9 cellular contexts compared by ENCODE assay signal in the genomic region with DNA sequence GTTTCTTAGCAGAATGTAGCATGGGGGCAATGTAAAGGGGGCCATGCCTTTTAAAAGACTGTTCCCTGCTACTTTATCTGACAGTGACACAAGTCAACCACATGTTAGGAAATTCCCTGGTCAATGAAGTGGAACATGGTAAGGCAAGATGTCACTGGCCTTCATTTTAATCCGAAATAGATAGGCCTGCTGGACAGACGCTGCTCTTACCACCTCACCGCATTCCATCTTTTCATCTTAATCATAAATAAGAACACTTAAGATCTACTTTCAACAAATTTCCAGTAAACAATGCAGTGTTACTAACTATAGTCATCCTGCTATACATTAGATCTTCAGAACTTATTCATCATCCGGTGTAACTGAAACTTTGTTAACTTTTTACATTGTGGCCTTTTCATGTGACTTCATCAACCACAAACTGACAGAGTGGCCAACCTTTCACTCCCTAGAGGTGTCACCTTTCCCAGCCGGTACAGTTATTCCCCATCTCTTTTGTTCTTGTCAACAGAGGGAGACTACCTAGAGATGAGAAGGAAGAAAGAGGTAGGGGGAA. TPM values are rescaled to one million over a fixed set of nuclear protein-coding genes. Genes with fewer than 3 reads are reported as not detected.
DNase-seq lines count a peak whose midpoint lies in the region; ATAC-seq, FAIRE-seq and TF ChIP-seq lines count a peak whose summit lies in the region.
"Had no signal": no experiment of that assay in that cellular context is flagged by ENCODE, and none has a peak within 500 bp of the region (broad histone marks: within the 10 kb centered on the region; RNA-seq: fewer than 3 reads in every experiment).

No MANE protein-coding gene starts in this region.

- H2AFZ ChIP-seq in K562 (ENCODE audit: low read depth, low read length), result no peak overlapping the region

- no peak for TF ChIP-seq EP300 in K562 (IDR thresholded peaks at IDR 0.05; ENCODE audit: low read length)

- TF ChIP-seq POLR2A in K562 (conservative IDR thresholded peaks at IDR 0.05), result no peak

- no peak overlapping the region for H3K27ac ChIP-seq in K562 (ENCODE audit: extremely low read depth, low read depth, low read length)
- H3K27ac ChIP-seq: cardiac muscle cell had no signal

- no peaks in the 10 kb centered on the region for H3K9me3 ChIP-seq in K562 (replicated peaks; ENCODE audit: control insufficient read depth, insufficient read depth, low read depth, low read length)

- no peak overlapping the region for H3K9ac ChIP-seq in K562 (ENCODE audit: insufficient read depth in 1 of 2, low read depth in 2 of 2, low read length in 2 of 2)

- H3K4me3 ChIP-seq in K562, result no peak overlapping the region
- H3K4me3 ChIP-seq: cardiac muscle cell had no signal

- POLR2A ChIA-PET in K562 (lab: Yijun Ruan, JAX) (interaction anchor here (1.0 kb wide), 1 partner anchor 11 kb away, joined by 3 read pairs; no protein-coding TSS in a partner anchor), HEK293T (lab: Yijun Ruan, JAX) (no interaction called here)

- H4K20me1 ChIP-seq in K562 (replicated peaks; ENCODE audit: control insufficient read depth, insufficient read depth, low read length), result no peaks in the 10 kb centered on the region

- H3K4me2 ChIP-seq in K562 (ENCODE audit: insufficient read depth, low read length), result no peak overlapping the region

- DNase-seq in GM10266 (ENCODE audit: extremely low spot score) (peak; percentile 30), K562 (ENCODE audit: extremely low read depth in 1 of 4, low spot score in 3 of 4) (no peak), NCI-H146 (lab: John Stamatoyannopoulos, UW) (no peak), HEK293T (ENCODE audit: extremely low spot score) (no peak), C1 segment of cervical spinal cord (lab: John Stamatoyannopoulos, UW) (no peak), GM19240 (ENCODE audit: insufficient read length, low spot score) (no peak)

- BruUV-seq in K562 (replicated peaks; lab: Mats Ljungman, UMichigan), result no TSS peak

- CTCF ChIA-PET in K562 (lab: Yijun Ruan, JAX; ENCODE audit: low intra/inter-chr PET ratio), result no interaction called here
- CTCF ChIA-PET in HEK293T (lab: Yijun Ruan, JAX), result interaction anchor here (2.1 kb wide), 1 partner anchor 10 kb away, joined by 12 read pairs; no protein-coding TSS in a partner anchor

- peaks cover 0 to 3% of the 10 kb centered on the region in 2 experiments; a peak in 1 of 5 replicates for H3K27me3 ChIP-seq in K562 (ENCODE audit: control insufficient read depth in 2 of 2, insufficient read depth in 2 of 2, low read length in 2 of 2)
- H3K27me3 ChIP-seq: cardiac muscle cell had no signal

- TF ChIP-seq CTCF in GM10266 (IDR thresholded peaks at IDR 0.05; ENCODE audit: control insufficient read depth, insufficient read depth, low read depth, missing control alignments) (no peak), K562 (IDR thresholded peaks at IDR 0.05 in 2 of 3, conservative IDR thresholded peaks at IDR 0.05 in 1 of 3; ENCODE audit: insufficient read depth in 2 of 3, low read depth in 1 of 3, low read length in 3 of 3) (no peak)

- intact Hi-C loops in K562 (cut with micrococcal nuclease), result no loop called here

- no peak for TF ChIP-seq RAD21 in K562 (CRISPR knock-in tag; conservative IDR thresholded peaks at IDR 0.05 in 1 of 2, IDR thresholded peaks at IDR 0.05 in 1 of 2)

- no peaks in the 10 kb centered on the region for H3K79me2 ChIP-seq in K562 (ENCODE audit: control insufficient read depth, insufficient read depth, low read length)

- H3K4me1 ChIP-seq in K562 (replicated peaks in 1 of 2; ENCODE audit: control insufficient read depth in 2 of 2, insufficient read depth in 2 of 2, low read length in 2 of 2), result no peaks in the 10 kb centered on the region

- ATAC-seq in GM21367 (IDR thresholded peaks at IDR 0.05; ENCODE audit: unreplicated experiment), result peak; percentile 95
- peak; percentile 94 for ATAC-seq in HG03439 (IDR thresholded peaks at IDR 0.05; ENCODE audit: unreplicated experiment)
- no peak for ATAC-seq in K562

- H3K36me3 ChIP-seq in K562 (ENCODE audit: control insufficient read depth, insufficient read depth, low read length), result no peaks in the 10 kb centered on the region
- H3K36me3 ChIP-seq: cardiac muscle cell had no signal

- in situ Hi-C loops in K562 (cut with MboI), result loop anchor here (25.0 kb wide), 1 partner anchor 386 kb away; no protein-coding TSS in a partner anchor

- 11% methylated on average over 5 of the region's 5 CpGs for WGBS in K562 (ENCODE audit: insufficient coverage, low coverage, missing lambda C conversion rate)

- FAIRE-seq in K562 (lab: Jason Lieb, UNC), result peak; percentile 71

- no peaks in the 10 kb centered on the region for H3K9me1 ChIP-seq in K562 (ENCODE audit: control insufficient read depth, insufficient read depth, low read length)

TF ChIP-seq in K562, 482 proteins besides CTCF, POLR2A, EP300 and RAD21 (continues in another document):
- TF ChIP-seq GTF2E2 (tag; IDR thresholded peaks at IDR 0.05) (peak; percentile 83), GABPA (tag; conservative IDR thresholded peaks at IDR 0.05; ENCODE audit: low read depth) (no peak), ZNF696 (CRISPR knock-in tag; conservative IDR thresholded peaks at IDR 0.05) (no peak), ZNF586 (CRISPR knock-in tag; conservative IDR thresholded peaks at IDR 0.05) (no peak), MEF2D (tag; conservative IDR thresholded peaks at IDR 0.05; ENCODE audit: low read depth) (no peak)

TF ChIP-seq in HEK293T, 16 proteins besides CTCF, POLR2A, EP300 and RAD21:
- TF ChIP-seq ELF4 (IDR thresholded peaks at IDR 0.05) (no peak), NFRKB (IDR thresholded peaks at IDR 0.05) (no peak), FOXM1 (IDR thresholded peaks at IDR 0.05; ENCODE audit: borderline replicate concordance) (no peak), CTBP1 (IDR thresholded peaks at IDR 0.05; ENCODE audit: borderline replicate concordance) (no peak), ARNT (IDR thresholded peaks at IDR 0.05) (no peak), FOXA1 (IDR thresholded peaks at IDR 0.05) (no peak), HDGF (IDR thresholded peaks at IDR 0.05; ENCODE audit: borderline replicate concordance) (no peak), L3MBTL2 (conservative IDR thresholded peaks at IDR 0.05) (no peak), BHLHE40 (IDR thresholded peaks at IDR 0.05; ENCODE audit: borderline replicate concordance) (no peak), ZNF384 (IDR thresholded peaks at IDR 0.05) (no peak)

RNA-seq across cellular contexts. Expression of a gene that starts 15.6 kb away (rescaled TPM):
- not detected in 2 replicates for total RNA-seq in K562 (2011; cell fraction: chromatin; rRNA removed; ENCODE audit: low replicate concordance)
- not detected in 2 replicates for total RNA-seq in K562 (2011; cell fraction: nucleolus; rRNA removed)
- total RNA-seq in K562 (2011; cell fraction: nucleoplasm; rRNA removed), result not detected in 2 replicates
- total RNA-seq in K562 (2014; rRNA removed), result not detected in 2 replicates
- total RNA-seq in K562 (2014; rRNA removed; fragmentation: Illumina TruSeq; extraction: Trizol), result not detected in 2 replicates
- 0.07 and 0.08 TPM in 2 replicates for total RNA-seq in K562 (2015; rRNA removed; fragmentation: Illumina TruSeq; extraction: Trizol)
- not detected in 2 replicates for total RNA-seq in K562 (2021)
- 0.03 TPM in 1 of 2 replicates, not detected in the other for polyA plus RNA-seq in K562 (2011; rRNA removed)
- polyA plus RNA-seq in K562 (2011; cell fraction: cytosol; rRNA removed), result not detected in 2 replicates
- not detected in 2 replicates for polyA plus RNA-seq in K562 (2011; cell fraction: nucleus; rRNA removed)
- polyA plus RNA-seq in K562 (2012), result 0.07 TPM in 1 of 2 replicates, not detected in the other
- not detected in 2 replicates for polyA plus RNA-seq in K562 (2014; fragmentation: Illumina TruSeq; extraction: Trizol)
- not detected for polyA plus RNA-seq in K562 (2014; fragmentation: Nextera tagmentation; extraction: Ambion mirVana)
- polyA plus RNA-seq in K562 (2014; rRNA removed), result not detected in 2 replicates
- not detected in 2 replicates for polyA minus RNA-seq in K562 (2011; rRNA and poly(A)+ RNA removed)
- polyA minus RNA-seq in K562 (2011; cell fraction: cytosol; rRNA and poly(A)+ RNA removed), result not detected in 2 replicates
- not detected in 2 replicates for polyA minus RNA-seq in K562 (2011; cell fraction: nucleus; rRNA and poly(A)+ RNA removed)
- total RNA-seq: cardiac muscle cell had no signal
